9 cellular contexts compared by ENCODE assay signal in genomic region chr10:133282846-133283390, GRCh38. TPM values are rescaled to one million over a fixed set of nuclear protein-coding genes. Genes with fewer than 3 reads are reported as not detected.
"Had no signal": no experiment of that assay in that cellular context is flagged by ENCODE, and none has a peak within 500 bp of the region (broad histone marks: within the 10 kb centered on the region; RNA-seq: fewer than 3 reads in every experiment).

No MANE protein-coding gene starts in this region.

- H3K4me2 ChIP-seq: GM23338 had no signal

- H3K9me3 Mint-ChIP-seq: GM23338, H9, IgD-negative memory B cell had no signal

- H3K27ac Mint-ChIP-seq: GM23338 had no signal

- H2AFZ ChIP-seq: GM23338 had no signal

- H3K4me1 Mint-ChIP-seq: GM23338, H9 had no signal

- H3K4me3 ChIP-seq: GM23338 had no signal

- ATAC-seq: GM23338 had no signal

- DNase-seq: H9, HCEC 1CT, KG1 had no signal

- FAIRE-seq: H1, H54, HTR-8/SVneo had no signal

- H3K4me3 Mint-ChIP-seq: GM23338, H9 had no signal

RNA-seq across cellular contexts. Expression of gene VENTX, which starts 45.3 kb away (rescaled TPM):
- total RNA-seq: HT-29 had no signal
- polyA plus RNA-seq: IgD-negative memory B cell had no signal

RNA-seq across cellular contexts. Expression of gene UTF1, which starts 52.9 kb away (rescaled TPM):
- total RNA-seq: HT-29 had no signal
- polyA plus RNA-seq: IgD-negative memory B cell had no signal
